ENCODE assay signal across 21 cellular contexts in genomic region chrX:154025230-154025629, GRCh38. TPM values are rescaled to one million over a fixed set of nuclear protein-coding genes. Genes with fewer than 3 reads are reported as not detected.
DNase-seq lines count a peak whose midpoint lies in the region; ATAC-seq and TF ChIP-seq lines count a peak whose summit lies in the region.
"Had no signal": no experiment of that assay in that cellular context is flagged by ENCODE, and none has a peak within 500 bp of the region (broad histone marks: within the 10 kb centered on the region; RNA-seq: fewer than 3 reads in every experiment).

No MANE protein-coding gene starts in this region.

- H3K9me3 ChIP-seq in right cardiac atrium (ENCODE audit: control insufficient read depth, low read length) = no peaks in the 10 kb centered on the region
- no peaks in the 10 kb centered on the region for H3K9me3 ChIP-seq in osteoblast (ENCODE audit: low read depth, low read length)
- H3K9me3 ChIP-seq in SJCRH30 (replicated peaks) = no peaks in the 10 kb centered on the region
- H3K9me3 ChIP-seq in Peyer's patch = no peaks in the 10 kb centered on the region
- H3K9me3 ChIP-seq: heart right ventricle, stomach, tibial nerve had no signal

- H3K4me2 ChIP-seq in osteoblast (ENCODE audit: insufficient read depth, low read length) = no peak overlapping the region

- H2AFZ ChIP-seq in osteoblast (ENCODE audit: low read length) = no peak overlapping the region

- TF ChIP-seq POLR2A in Peyer's patch (IDR thresholded peaks at IDR 0.05) = no peak

- H3K27ac ChIP-seq in right cardiac atrium (ENCODE audit: low read length) (no peak overlapping the region), osteoblast (ENCODE audit: low read depth, low read length) (no peak overlapping the region), SJCRH30 (no peak overlapping the region), Peyer's patch (no peak overlapping the region)
- H3K27ac ChIP-seq: heart right ventricle, stomach had no signal

- intact Hi-C loops in left ventricle myocardium superior (cut with micrococcal nuclease) (no loop called here), right cardiac atrium (cut with DNase I) (no loop called here)

- DNase-seq in left ventricle myocardium superior = peak; percentile 21
- DNase-seq in right cardiac atrium = no peak
- DNase-seq in osteoblast (ENCODE audit: insufficient read length, low spot score, missing footprints) = peak; percentile 27
- no peak for DNase-seq in SJCRH30
- DNase-seq in activated CD4-positive, alpha-beta T cell treated with anti-CD3 and anti-CD28 coated beads for 48 hours = no peak
- DNase-seq in Peyer's patch = no peak
- DNase-seq: activated CD8-positive, alpha-beta memory T cell treated with anti-CD3 and anti-CD28 coated beads for 24 hours; activated gamma-delta T cell; CD8-positive, alpha-beta T cell; DMS 273 treated with DMSO at 0.1 percent for 48 hours; H9; heart right ventricle; mesendoderm; NCI-H1105; NCI-H1930; NCI-H526 treated with DMSO at 0.1 percent for 48 hours; stomach had no signal

- H3K36me3 ChIP-seq in osteoblast (ENCODE audit: insufficient read depth, low read length) (peaks cover 11% of the 10 kb centered on the region), SJCRH30 (0 out of 2 replicates have a peak, but pooled peaks cover 3% of the 10 kb centered on the region), Peyer's patch (peaks cover 0 to 9% (median 0%) of the 10 kb centered on the region in 3 donors)

- no peaks in the 10 kb centered on the region for H4K20me1 ChIP-seq in osteoblast (ENCODE audit: insufficient read depth, low read length)

- H3K4me3 ChIP-seq in right cardiac atrium (ENCODE audit: low read length) (no peak overlapping the region), osteoblast (ENCODE audit: insufficient read depth, low read length) (no peak overlapping the region), SJCRH30 (no peak overlapping the region), Peyer's patch (no peak overlapping the region)
- H3K4me3 ChIP-seq: heart right ventricle, stomach, tibial nerve had no signal

- ATAC-seq in left ventricle myocardium superior = peak; percentile 8
- no peak for ATAC-seq in right cardiac atrium
- ATAC-seq in esophagus mucosa = peak; percentile 72
- ATAC-seq in GM21447 (IDR thresholded peaks at IDR 0.05; ENCODE audit: unreplicated experiment) = no peak
- ATAC-seq: CD8-positive, alpha-beta T cell; Panc1 had no signal

- H3K79me2 ChIP-seq in osteoblast (ENCODE audit: insufficient read depth, low read length) = peaks cover 5% of the 10 kb centered on the region

- H3K27me3 ChIP-seq in right cardiac atrium (ENCODE audit: control insufficient read depth, insufficient read depth) (no peaks in the 10 kb centered on the region), osteoblast (ENCODE audit: insufficient read depth, low read length) (peaks cover 3% of the 10 kb centered on the region), SJCRH30 (no peaks in the 10 kb centered on the region), Peyer's patch (no peaks in the 10 kb centered on the region)
- H3K27me3 ChIP-seq: tibial nerve had no signal

- no peak for TF ChIP-seq CTCF in osteoblast (IDR thresholded peaks at IDR 0.05; ENCODE audit: extremely low read depth, low read depth, low read length)
- TF ChIP-seq CTCF in Peyer's patch (IDR thresholded peaks at IDR 0.05) = no peak

- H3K4me1 ChIP-seq in right cardiac atrium (ENCODE audit: control insufficient read depth, insufficient read depth, low read length) = peaks cover 5% of the 10 kb centered on the region
- H3K4me1 ChIP-seq in osteoblast (ENCODE audit: insufficient read depth, low read length) = peaks cover 12% of the 10 kb centered on the region
- peaks cover 3% of the 10 kb centered on the region; the same call in 1 of the 2 replicates for H3K4me1 ChIP-seq in SJCRH30
- H3K4me1 ChIP-seq in Peyer's patch = peaks cover 0 to 11% (median 0%) of the 10 kb centered on the region in 4 donors

- WGBS in right cardiac atrium = 61% methylated on average over 8 of the region's 8 CpGs

RNA-seq across cellular contexts. Expression of gene IRAK1, which starts 5.5 kb away (rescaled TPM):
- total RNA-seq in left ventricle myocardium superior = 33.9 TPM
- total RNA-seq in right cardiac atrium = 10 to 100 TPM; 33.2 to 53.2 (median 43.0) TPM
- 28.2 TPM for polyA plus RNA-seq in right cardiac atrium
- 97.8 TPM for total RNA-seq in esophagus mucosa
- total RNA-seq in osteoblast = 99.5 and 100 TPM in 2 replicates
- total RNA-seq in SJCRH30 (2014; rRNA removed; shearing (Covaris generic)) = 91.9 and 95.3 TPM in 2 replicates
- 100 to 1,000 TPM; 111 to 150 (median 122) TPM for total RNA-seq in Peyer's patch

RNA-seq across cellular contexts. Expression of gene TMEM187, which starts 52.7 kb away (rescaled TPM):
- total RNA-seq in left ventricle myocardium superior (6.0 TPM), right cardiac atrium (10 to 100 TPM in 2 of 4 donors, 1 to 10 TPM in 2; 7.6 to 11.9 (median 10.4) TPM), esophagus mucosa (5.1 TPM), osteoblast (6.9 and 8.5 TPM in 2 replicates), Peyer's patch (10 to 100 TPM; 10.7 to 32.6 (median 12.8) TPM)
- polyA plus RNA-seq in right cardiac atrium = 6.8 TPM
- 0.97 and 1.7 TPM in 2 replicates for total RNA-seq in SJCRH30 (2014; rRNA removed; shearing (Covaris generic))

RNA-seq across cellular contexts. Expression of gene HCFC1, which starts 53.6 kb away (rescaled TPM):
- total RNA-seq in left ventricle myocardium superior = 27.0 TPM
- total RNA-seq in right cardiac atrium = 10 to 100 TPM; 26.9 to 41.4 (median 32.9) TPM
- polyA plus RNA-seq in right cardiac atrium = 17.3 TPM
- 33.0 TPM for total RNA-seq in esophagus mucosa
- total RNA-seq in osteoblast = 22.1 and 24.6 TPM in 2 replicates
- total RNA-seq in SJCRH30 (2014; rRNA removed; shearing (Covaris generic)) = 55.6 and 56.9 TPM in 2 replicates
- 10 to 100 TPM; 44.1 to 70.6 (median 55.6) TPM for total RNA-seq in Peyer's patch

Comparison
In these comparisons a context has a peak if more than half of its experiments do, and no peak if none do; other contexts are left out.
1. ATAC-seq: peak in left ventricle myocardium superior (single experiment) and esophagus mucosa (single experiment); none in right cardiac atrium (0 of 2) and GM21447 (single experiment).
2. DNase-seq: peak in left ventricle myocardium superior (single experiment) and osteoblast (single experiment); none in right cardiac atrium (0 of 3), SJCRH30 (0 of 2), activated CD4-positive, alpha-beta T cell treated with anti-CD3 and anti-CD28 coated beads for 48 hours (single experiment) and Peyer's patch (0 of 3).